Comparison of ENCODE assay signal across 8 cellular contexts in the genomic region with DNA sequence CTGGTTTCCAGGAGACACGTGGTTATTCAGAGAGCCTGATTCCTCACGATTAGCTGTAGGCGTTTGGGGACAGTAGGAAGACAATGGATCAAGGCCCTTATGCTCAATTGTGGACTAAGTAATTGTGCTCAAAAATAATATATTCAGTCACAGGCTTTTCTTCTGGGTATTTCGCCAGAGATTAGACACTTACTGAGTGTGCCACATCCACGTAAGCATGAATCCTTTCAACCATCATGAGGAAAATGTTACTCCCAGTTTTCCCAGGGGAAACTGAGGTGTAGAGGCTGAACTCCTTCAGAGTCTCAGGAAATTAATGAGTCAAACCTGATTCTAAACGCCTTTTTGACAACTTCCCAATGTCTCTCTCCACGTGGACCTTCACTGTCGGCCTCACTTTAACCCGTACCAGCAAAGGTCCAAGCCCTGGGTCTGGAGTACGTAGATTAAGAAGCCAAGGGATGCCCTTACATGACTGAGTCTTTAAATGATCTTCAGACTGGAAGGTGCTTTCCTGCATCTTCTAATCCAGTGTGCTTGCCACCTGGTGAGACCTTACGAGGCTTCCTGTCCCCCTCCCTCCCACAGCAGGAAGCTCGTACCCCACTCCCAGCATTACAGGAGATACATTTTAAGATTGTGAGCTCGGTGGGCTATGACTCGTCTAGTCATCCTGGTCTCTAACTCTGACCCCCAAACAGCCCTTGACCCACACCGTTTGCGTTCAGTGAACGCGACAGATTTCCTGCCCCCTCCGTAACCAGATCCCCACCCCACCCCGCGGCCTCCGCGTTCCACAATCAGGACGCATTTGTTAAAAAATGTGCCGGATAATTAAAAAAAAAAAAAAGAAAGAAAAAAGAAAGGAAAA. TPM values are rescaled to one million over a fixed set of nuclear protein-coding genes. Genes with fewer than 3 reads are reported as not detected.
DNase-seq lines count a peak whose midpoint lies in the region; ATAC-seq and TF ChIP-seq lines count a peak whose summit lies in the region.

No MANE protein-coding gene starts in this region.

- no peaks in the 10 kb centered on the region for H3K9me3 ChIP-seq in iPS DF 6.9 (ENCODE audit: control insufficient read depth, insufficient read depth, low read length)
- H3K9me3 ChIP-seq in spleen = no peaks in the 10 kb centered on the region

- TF ChIP-seq POLR2A in spleen (IDR thresholded peaks at IDR 0.05) = no peak

- peak; percentile 42 for DNase-seq in GM06990 (ENCODE audit: extremely low read depth, insufficient read length)
- DNase-seq in NCI-H82 treated with DMSO at 0.1 percent for 48 hours (lab: John Stamatoyannopoulos, UW; ENCODE audit: unreplicated experiment) = peak; percentile 17
- DNase-seq in activated naive CD4-positive, alpha-beta T cell treated with anti-CD3 and anti-CD28 coated beads, Interleukin-2, amount 50 U/mL, for 72 hours (ENCODE audit: low spot score in 2 of 2) = peak in 1 of 2 donors; percentile 33
- DNase-seq in iPS DF 6.9 (ENCODE audit: low read depth, low spot score) = no peak
- no peak for DNase-seq in spleen
- DNase-seq in SHP77 treated with DMSO at 0.1 percent for 48 hours (lab: John Stamatoyannopoulos, UW) = no peak
- DNase-seq in NCI-H446 (lab: John Stamatoyannopoulos, UW) = no peak

- intact Hi-C loops in spleen (cut with DNase I; ENCODE audit: low total_unique reads) = no loop called here

- H3K27ac ChIP-seq in iPS DF 6.9 (ENCODE audit: low read length) = no peak overlapping the region
- H3K27ac ChIP-seq in spleen = peak overlapping the region; percentile 89 to 99 (median 97)

- peaks cover 38 to 59% of the 10 kb centered on the region in 2 donors for H3K36me3 Mint-ChIP-seq in activated naive CD4-positive, alpha-beta T cell treated with anti-CD3 and anti-CD28 coated beads, Interleukin-2, amount 50 U/mL, for 72 hours

- H3K27ac Mint-ChIP-seq in activated naive CD4-positive, alpha-beta T cell treated with anti-CD3 and anti-CD28 coated beads, Interleukin-2, amount 50 U/mL, for 72 hours = peak overlapping the region; percentile 91 to 100

- H3K27me3 ChIP-seq in GM06990 (replicated peaks; ENCODE audit: control insufficient read depth, insufficient read depth, low read length) (no peaks in the 10 kb centered on the region), iPS DF 6.9 (ENCODE audit: control insufficient read depth, insufficient read depth, low read length) (no peaks in the 10 kb centered on the region), spleen (replicated peaks in 1 of 7) (no peaks in the 10 kb centered on the region)

- H3K4me3 ChIP-seq in GM06990 (replicated peaks; ENCODE audit: low read depth, low read length) (peak overlapping the region; percentile 76), iPS DF 6.9 (ENCODE audit: low read length) (peak overlapping the region; percentile 80), spleen (peak overlapping the region; percentile 92 to 100 (median 98))

- H3K4me1 ChIP-seq in iPS DF 6.9 (ENCODE audit: control insufficient read depth, insufficient read depth, low read length) (peaks cover 5% of the 10 kb centered on the region), spleen (peaks cover 28 to 82% (median 58%) of the 10 kb centered on the region in 6 donors)

- H3K9me3 Mint-ChIP-seq in activated naive CD4-positive, alpha-beta T cell treated with anti-CD3 and anti-CD28 coated beads, Interleukin-2, amount 50 U/mL, for 72 hours = no peaks in the 10 kb centered on the region

- TF ChIP-seq CTCF in GM06990 (IDR thresholded peaks at IDR 0.05; ENCODE audit: insufficient read depth, low read length, poor library complexity, severe bottlenecking) (no peak), spleen (IDR thresholded peaks at IDR 0.05 in 8 of 11, conservative IDR thresholded peaks at IDR 0.05 in 3 of 11) (no peak)

- no peak for ATAC-seq in activated naive CD4-positive, alpha-beta T cell treated with anti-CD3 and anti-CD28 coated beads, Interleukin-2, amount 50 U/mL, for 72 hours
- no peak for ATAC-seq in GM19455 (IDR thresholded peaks at IDR 0.05; ENCODE audit: unreplicated experiment)

- H3K36me3 ChIP-seq in GM06990 (ENCODE audit: control insufficient read depth, insufficient read depth, low read length) (peaks cover 3% of the 10 kb centered on the region), iPS DF 6.9 (ENCODE audit: control insufficient read depth, insufficient read depth, low read length) (peaks cover under 1% of the 10 kb centered on the region; the same call in 1 of the 2 replicates), spleen (peaks cover 0 to 9% (median 0%) of the 10 kb centered on the region in 6 donors)

- no CpG with 5 or more reads among the region's 25 CpGs for WGBS in iPS DF 6.9 (ENCODE audit: insufficient coverage, insufficient read length)
- WGBS in spleen, 5 donors = 7 to 14% (median 7%) methylated on average over 25 of the region's 25 CpGs

RNA-seq across cellular contexts. Expression of a gene that starts 1.7 kb away (rescaled TPM):
- 1,000 to 10,000 TPM; 1,316 to 2,692 TPM for total RNA-seq in activated naive CD4-positive, alpha-beta T cell treated with anti-CD3 and anti-CD28 coated beads, Interleukin-2, amount 50 U/mL, for 72 hours
- total RNA-seq in spleen = 100 to 1,000 TPM; 333 to 543 (median 379) TPM
- polyA plus RNA-seq in spleen = 100 to 1,000 TPM; 156 to 250 (median 187) TPM

RNA-seq across cellular contexts. Expression of a gene that starts 31.7 kb away (rescaled TPM):
- not detected for total RNA-seq in activated naive CD4-positive, alpha-beta T cell treated with anti-CD3 and anti-CD28 coated beads, Interleukin-2, amount 50 U/mL, for 72 hours
- total RNA-seq in spleen = under 1 TPM in 1 of 7 donors, not detected in 6; 0.34 TPM
- polyA plus RNA-seq in spleen = under 1 TPM; 0.03 to 0.11 (median 0.06) TPM

RNA-seq across cellular contexts. Expression of a gene that starts 43.0 kb away (rescaled TPM):
- 10 to 100 TPM; 52.3 to 64.8 TPM for total RNA-seq in activated naive CD4-positive, alpha-beta T cell treated with anti-CD3 and anti-CD28 coated beads, Interleukin-2, amount 50 U/mL, for 72 hours
- total RNA-seq in spleen = 10 to 100 TPM; 54.8 to 77.6 (median 70.3) TPM
- 10 to 100 TPM; 43.9 to 99.5 (median 67.9) TPM for polyA plus RNA-seq in spleen

Comparison
In these comparisons a context has a peak if more than half of its experiments do, and no peak if none do; other contexts are left out.
1. DNase-seq: peak in GM06990 (single experiment) and NCI-H82 treated with DMSO at 0.1 percent for 48 hours (single experiment); none in iPS DF 6.9 (single experiment), spleen (single experiment), SHP77 treated with DMSO at 0.1 percent for 48 hours (single experiment) and NCI-H446 (0 of 2).
2. Peak in every context shown above with its lines, with median percentiles within 50 percentile points of each other: H3K4me3 ChIP-seq.